18 cellular contexts compared by ENCODE assay signal in genomic region chr18:21912339-21913239, GRCh38.
DNase-seq lines count a peak whose midpoint lies in the region; ATAC-seq and TF ChIP-seq lines count a peak whose summit lies in the region.
"Had no signal": no experiment of that assay in that cellular context is flagged by ENCODE, and none has a peak within 500 bp of the region (broad histone marks: within the 10 kb centered on the region; RNA-seq: fewer than 3 reads in every experiment).

No MANE protein-coding gene starts in this region.

- peak overlapping the region; percentile 31 for H3K4me2 ChIP-seq in hepatocyte
- H3K4me2 ChIP-seq in osteoblast (ENCODE audit: insufficient read depth, low read length) = no peak overlapping the region

- H3K9me3 Mint-ChIP-seq in immature natural killer cell = no peaks in the 10 kb centered on the region

- TF ChIP-seq CTCF in heart left ventricle (IDR thresholded peaks at IDR 0.05) (peak in 2 of 12 donors; percentile 25 to 30), RWPE2 (IDR thresholded peaks at IDR 0.05; ENCODE audit: poor library complexity, severe bottlenecking) (no peak), hepatocyte (IDR thresholded peaks at IDR 0.05; ENCODE audit: poor library complexity) (peak; percentile 17), osteoblast (IDR thresholded peaks at IDR 0.05; ENCODE audit: extremely low read depth, low read depth, low read length) (no peak)

- H3K27ac Mint-ChIP-seq in immature natural killer cell = no peak overlapping the region
- H3K27ac Mint-ChIP-seq: activated B cell treated with CpG ODN at 0.5 μM for 24 hours; stimulated activated naive B cell treated with anti-CD40 and anti-IgM and Interleukin-4, amounts not matched to agents 10 μg/mL and 1 μg/mL and 100 μg/mL, for 72 hours had no signal

- H3K4me1 ChIP-seq in heart left ventricle (no peaks in the 10 kb centered on the region), RWPE2 (ENCODE audit: insufficient read depth, poor library complexity, severe bottlenecking) (no peaks in the 10 kb centered on the region), hepatocyte (ENCODE audit: insufficient read depth) (peaks cover 15% of the 10 kb centered on the region), osteoblast (ENCODE audit: insufficient read depth, low read length) (no peaks in the 10 kb centered on the region)

- peaks cover 4 to 13% (median 7%) of the 10 kb centered on the region in 3 donors for H3K27me3 Mint-ChIP-seq in immature natural killer cell (ENCODE audit: low read depth in 3 of 3)

- no peaks in the 10 kb centered on the region for H3K36me3 Mint-ChIP-seq in immature natural killer cell
- H3K36me3 Mint-ChIP-seq: stimulated activated naive B cell treated with anti-CD40 and anti-IgM and Interleukin-4, amounts not matched to agents 10 μg/mL and 1 μg/mL and 100 μg/mL, for 72 hours had no signal

- no peaks in the 10 kb centered on the region for H3K9me2 ChIP-seq in hepatocyte (replicated peaks; ENCODE audit: insufficient read depth)

- DNase-seq in heart left ventricle (no peak), left cardiac atrium (no peak), RWPE2 (ENCODE audit: low spot score) (no peak), hepatocyte (ENCODE audit: low spot score) (no peak), immature natural killer cell (no peak), osteoblast (ENCODE audit: insufficient read length, low spot score, missing footprints) (no peak)
- DNase-seq: activated B cell treated with CpG ODN at 0.5 μM for 24 hours; activated CD8-positive, alpha-beta memory T cell treated with anti-CD3 and anti-CD28 coated beads for 24 hours; anterior cingulate cortex; GM23248; NCI-H1694; NCI-H446 treated with DMSO at 0.1 percent for 48 hours; Peyer's patch; stimulated activated naive B cell treated with anti-CD40 and anti-IgM and Interleukin-4, amounts not matched to agents 10 μg/mL and 1 μg/mL and 100 μg/mL, for 72 hours; transverse colon had no signal

- intact Hi-C loops in heart left ventricle (cut with DNase I) (loop anchor here in 9 of 10 donors (2.0 to 10.0 kb wide), 6 partner anchors 252 to 792 kb away; partner anchors contain the start of gene GATA6 (in 3 of the 9)), left cardiac atrium (cut with DNase I) (loop anchor here (10.0 kb wide), 2 partner anchors 652 to 792 kb away; no protein-coding TSS in a partner anchor)

- H2AFZ ChIP-seq in hepatocyte = no peak overlapping the region
- no peak overlapping the region for H2AFZ ChIP-seq in osteoblast (ENCODE audit: low read length)
- H2AFZ ChIP-seq: GM23248 had no signal

- H3K9me3 ChIP-seq in heart left ventricle = peaks cover 0 to 7% (median 0%) of the 10 kb centered on the region in 12 donors
- peaks cover 4% of the 10 kb centered on the region for H3K9me3 ChIP-seq in RWPE2 (ENCODE audit: severe bottlenecking)
- H3K9me3 ChIP-seq in hepatocyte (ENCODE audit: low read depth) = no peaks in the 10 kb centered on the region
- H3K9me3 ChIP-seq in osteoblast (ENCODE audit: low read depth, low read length) = no peaks in the 10 kb centered on the region
- H3K9me3 ChIP-seq: Peyer's patch, transverse colon had no signal

- H3K4me3 ChIP-seq in heart left ventricle (no peak overlapping the region), RWPE2 (ENCODE audit: severe bottlenecking) (no peak overlapping the region), hepatocyte (no peak overlapping the region), osteoblast (ENCODE audit: insufficient read depth, low read length) (no peak overlapping the region)
- H3K4me3 ChIP-seq: coronary artery, GM23248, Peyer's patch, transverse colon had no signal

- H3K36me3 ChIP-seq in heart left ventricle (no peaks in the 10 kb centered on the region), RWPE2 (ENCODE audit: low read depth) (no peaks in the 10 kb centered on the region), hepatocyte (replicated peaks; ENCODE audit: insufficient read depth, low read depth) (no peaks in the 10 kb centered on the region), osteoblast (ENCODE audit: insufficient read depth, low read length) (no peaks in the 10 kb centered on the region)
- H3K36me3 ChIP-seq: Peyer's patch, transverse colon had no signal

- TF ChIP-seq POLR2A in heart left ventricle (IDR thresholded peaks at IDR 0.05) = no peak

- WGBS in heart left ventricle, 4 donors = 60 to 70% (median 63%) methylated on average over 5 of the region's 5 CpGs
- 44% methylated on average over 5 of the region's 5 CpGs for WGBS in hepatocyte (ENCODE audit: low lambda C conversion rate, missing lambda C conversion rate)

- H3K79me2 ChIP-seq in hepatocyte (peaks cover 3% of the 10 kb centered on the region), osteoblast (ENCODE audit: insufficient read depth, low read length) (no peaks in the 10 kb centered on the region)

- H3K4me1 Mint-ChIP-seq in immature natural killer cell = no peaks in the 10 kb centered on the region
- H3K4me1 Mint-ChIP-seq: activated B cell treated with CpG ODN at 0.5 μM for 24 hours had no signal

- ATAC-seq in heart left ventricle (peak in 3 of 4 donors; percentile 60 to 67 (median 62)), left cardiac atrium (no peak), RWPE2 (ENCODE audit: low read depth) (0 out of 3 replicates have a peak, but pooled peaks have one; percentile 29), HG02981 (IDR thresholded peaks at IDR 0.05; ENCODE audit: unreplicated experiment) (no peak)
- ATAC-seq in activated CD4-positive, CD25-positive, alpha-beta regulatory T cell treated with anti-CD3 and anti-CD28 coated beads, Interleukin-2, amount 50 U/mL, for 24 hours = no peak

- H3K27me3 ChIP-seq in heart left ventricle (no peaks in the 10 kb centered on the region), RWPE2 (ENCODE audit: insufficient read depth, poor library complexity, severe bottlenecking) (no peaks in the 10 kb centered on the region), hepatocyte (no peaks in the 10 kb centered on the region), osteoblast (ENCODE audit: insufficient read depth, low read length) (peaks cover 7% of the 10 kb centered on the region)
- H3K27me3 ChIP-seq: Peyer's patch, transverse colon had no signal

- H3K4me3 Mint-ChIP-seq in immature natural killer cell = no peak overlapping the region
- H3K4me3 Mint-ChIP-seq: activated B cell treated with CpG ODN at 0.5 μM for 24 hours; stimulated activated naive B cell treated with anti-CD40 and anti-IgM and Interleukin-4, amounts not matched to agents 10 μg/mL and 1 μg/mL and 100 μg/mL, for 72 hours had no signal

- H3K27ac ChIP-seq in heart left ventricle (no peak overlapping the region), RWPE2 (ENCODE audit: poor library complexity, severe bottlenecking) (no peak overlapping the region), hepatocyte (no peak overlapping the region), osteoblast (ENCODE audit: low read depth, low read length) (no peak overlapping the region)
- H3K27ac ChIP-seq: coronary artery, GM23248, Peyer's patch, transverse colon had no signal

- H4K20me1 ChIP-seq in hepatocyte (ENCODE audit: insufficient read depth, poor library complexity, severe bottlenecking) (no peaks in the 10 kb centered on the region), osteoblast (ENCODE audit: insufficient read depth, low read length) (no peaks in the 10 kb centered on the region)

Comparison
In these comparisons a context has a peak if more than half of its experiments do, and no peak if none do; other contexts are left out.
1. ATAC-seq: peak in heart left ventricle (3 of 4) and RWPE2 (single experiment); none in left cardiac atrium (0 of 2), activated CD4-positive, CD25-positive, alpha-beta regulatory T cell treated with anti-CD3 and anti-CD28 coated beads, Interleukin-2, amount 50 U/mL, for 24 hours (0 of 2) and HG02981 (single experiment).